ENCODE assay signal across 1 cellular context in genomic region chr7:135620980-135621850, GRCh38.
TF ChIP-seq lines count a peak whose summit lies in the region.

No MANE protein-coding gene starts in this region.

TF ChIP-seq in GM23338, 12 proteins besides CTCF, POLR2A, EP300 and RAD21 (continued from another document):
- TF ChIP-seq EZH2 (IDR thresholded peaks at IDR 0.05; ENCODE audit: low read depth, unreplicated experiment) (no peak), REST (IDR thresholded peaks at IDR 0.05; ENCODE audit: unreplicated experiment) (no peak), ETS1 (IDR thresholded peaks at IDR 0.05) (no peak), ZNF114 (CRISPR knock-in tag; IDR thresholded peaks at IDR 0.05) (no peak), NANOG (IDR thresholded peaks at IDR 0.05; ENCODE audit: borderline replicate concordance) (no peak), POLR2AphosphoS5 (IDR thresholded peaks at IDR 0.05; ENCODE audit: low read depth) (no peak)
